ENCODE assay signal across 8 cellular contexts in genomic region chr2:177264539-177265385, GRCh38. TPM values are rescaled to one million over a fixed set of nuclear protein-coding genes. Genes with fewer than 3 reads are reported as not detected.
DNase-seq lines count a peak whose midpoint lies in the region; ATAC-seq and TF ChIP-seq lines count a peak whose summit lies in the region.

TSS of gene NFE2L2 (minus strand) at chr2:177264727. CDS start at chr2:177264576, 151 bp downstream.

- BruUV-seq in OCI-LY7 (replicated peaks; lab: Mats Ljungman, UMichigan) = TSS peak; percentile 92

- POLR2A ChIA-PET in OCI-LY7 (lab: Charles Lee) = interaction anchor here (0.6 to 5.2 kb wide), 20 partner anchors 9 to 438 kb away, joined by 3 to 52 read pairs (median 4); partner anchors contain the start of gene HNRNPA3

- H3K4me1 Mint-ChIP-seq in endothelial cell (ENCODE audit: unreplicated experiment) (peaks cover 32% of the 10 kb centered on the region), mesothelial cell of epicardium (peaks cover 52% of the 10 kb centered on the region)

- H3K9me3 Mint-ChIP-seq in endothelial cell (ENCODE audit: unreplicated experiment) (no peaks in the 10 kb centered on the region), mesothelial cell of epicardium (no peaks in the 10 kb centered on the region)

- H3K36me3 Mint-ChIP-seq in endothelial cell (ENCODE audit: low read depth, unreplicated experiment) = peaks cover 4% of the 10 kb centered on the region
- H3K36me3 Mint-ChIP-seq in mesothelial cell of epicardium = no peaks in the 10 kb centered on the region

- CTCF ChIA-PET in OCI-LY7 (lab: Charles Lee; ENCODE audit: unreplicated experiment) = interaction anchor here (0.9 to 1.7 kb wide), 5 partner anchors 21 to 100 kb away, joined by 3 to 4 read pairs (median 3); no protein-coding TSS in a partner anchor

- peaks cover 26% of the 10 kb centered on the region for H4K20me1 ChIP-seq in OCI-LY7 (ENCODE audit: insufficient read depth, low read length)

- peak within 1 kb of the TSS; percentile 97 for H3K27ac ChIP-seq in HUES64 (ENCODE audit: low read depth, low read length)
- H3K27ac ChIP-seq in OCI-LY7 (ENCODE audit: low read depth, low read length, poor library complexity, severe bottlenecking) = peak within 1 kb of the TSS; percentile 94

- no peaks in the 10 kb centered on the region for H3K36me3 ChIP-seq in HUES64 (ENCODE audit: insufficient read depth, low read length)
- peaks cover 21% of the 10 kb centered on the region for H3K36me3 ChIP-seq in OCI-LY7 (ENCODE audit: insufficient read depth, low read length)

- peak; percentile 58 for ATAC-seq in GM21447 (IDR thresholded peaks at IDR 0.05; ENCODE audit: unreplicated experiment)

- peak within 1 kb of the TSS; percentile 84 for H3K4me3 ChIP-seq in HUES64 (ENCODE audit: low read length)
- H3K4me3 ChIP-seq in OCI-LY7 (ENCODE audit: low read depth, low read length, poor library complexity, severe bottlenecking) = peak within 1 kb of the TSS; percentile 78

- H3K4me1 ChIP-seq in HUES64 (ENCODE audit: insufficient read depth, low read length) (peaks cover 35% of the 10 kb centered on the region), OCI-LY7 (ENCODE audit: insufficient read depth, low read length, poor library complexity, severe bottlenecking) (peaks cover 38% of the 10 kb centered on the region)

- H3K4me2 ChIP-seq in OCI-LY7 (ENCODE audit: low read length) = peak within 1 kb of the TSS; percentile 91

- H3K27ac Mint-ChIP-seq in endothelial cell (ENCODE audit: unreplicated experiment) (peak within 1 kb of the TSS; percentile 91), mesothelial cell of epicardium (peak within 1 kb of the TSS; percentile 99)

- TF ChIP-seq CTCF in OCI-LY7 (conservative IDR thresholded peaks at IDR 0.05; ENCODE audit: low read length) (no peak), endothelial cell (IDR thresholded peaks at IDR 0.05; ENCODE audit: unreplicated experiment) (no peak), mesothelial cell of epicardium (IDR thresholded peaks at IDR 0.05; ENCODE audit: unreplicated experiment) (no peak)

- H3K27me3 Mint-ChIP-seq in endothelial cell (ENCODE audit: unreplicated experiment) = peaks cover 6% of the 10 kb centered on the region
- no peaks in the 10 kb centered on the region for H3K27me3 Mint-ChIP-seq in mesothelial cell of epicardium (ENCODE audit: low read depth)

- H3K79me2 ChIP-seq in OCI-LY7 (ENCODE audit: insufficient read depth, low read depth, low read length) = peaks cover 37% of the 10 kb centered on the region

- H3K4me3 Mint-ChIP-seq in endothelial cell (ENCODE audit: unreplicated experiment) (peak within 1 kb of the TSS; percentile 99), mesothelial cell of epicardium (peak within 1 kb of the TSS; percentile 90)

- H3K27me3 ChIP-seq in HUES64 (ENCODE audit: insufficient read depth, low read length) = no peaks in the 10 kb centered on the region

- peak within 1 kb of the TSS; percentile 93 for H3K9ac ChIP-seq in HUES64 (ENCODE audit: low read depth, low read length)

- peak; percentile 92 for DNase-seq in D341Med (ENCODE audit: low spot score)
- DNase-seq in OCI-LY7 (ENCODE audit: low spot score) = peak; percentile 93
- DNase-seq in activated CD8-positive, alpha-beta memory T cell treated with anti-CD3 and anti-CD28 coated beads, Interleukin-2, amount 50 U/mL, for 48 hours = peak; percentile 97
- peak; percentile 77 for DNase-seq in endothelial cell (ENCODE audit: low spot score)
- peak; percentile 74 to 86 for DNase-seq in mesothelial cell of epicardium (ENCODE audit: low spot score in 2 of 2, unreplicated experiment in 2 of 2)
- DNase-seq in stimulated activated CD8-positive, alpha-beta memory T cell treated with anti-CD3 and anti-CD28 coated beads, Interleukin-15, amount 100 ng/mL, for 4 hours (ENCODE audit: low read depth in 2 of 2) = peak; percentile 94 to 99

- under 1% methylated on average over 80 of the region's 80 CpGs for WGBS in HUES64

- no peaks in the 10 kb centered on the region for H3K9me3 ChIP-seq in HUES64 (ENCODE audit: insufficient read depth, low read depth, low read length)
- H3K9me3 ChIP-seq in OCI-LY7 (ENCODE audit: low read length) = no peaks in the 10 kb centered on the region

- no peaks in the 10 kb centered on the region for H3K9me2 ChIP-seq in OCI-LY7 (ENCODE audit: insufficient read depth, low read length)

- H2AFZ ChIP-seq in OCI-LY7 (ENCODE audit: low read length) = peak within 1 kb of the TSS; percentile 70

- intact Hi-C loops in OCI-LY7 (cut with micrococcal nuclease; ENCODE audit: unreplicated experiment) = loop anchor here (1.0 to 10.0 kb wide), 3 partner anchors 37 to 1190 kb away; partner anchors contain the start of genes PJVK and PRKRA

RNA-seq across cellular contexts. Expression of gene NFE2L2, which starts in this region (rescaled TPM):
- 23.9 TPM for polyA plus RNA-seq in HUES64 (2013, experiment 1 of 2)
- 26.2 TPM for polyA plus RNA-seq in HUES64 (2013, experiment 2 of 2)
- 26.2 and 27.0 TPM in 2 replicates for total RNA-seq in OCI-LY7 (2014; rRNA removed; shearing (Covaris generic))
- total RNA-seq in OCI-LY7 (2022) = 58.1 and 58.6 TPM in 2 replicates
- 50.6 TPM for total RNA-seq in endothelial cell (ENCODE audit: unreplicated experiment)
- 93.1 to 93.9 TPM (median 93.3 TPM) in 3 replicates for total RNA-seq in mesothelial cell of epicardium

Comparison
In these comparisons a context has a peak if more than half of its experiments do, and no peak if none do; other contexts are left out.
1. Peak in every context shown above with its lines: DNase-seq, ATAC-seq, H3K4me3 ChIP-seq and H3K27ac ChIP-seq.